In the genomic region with DNA sequence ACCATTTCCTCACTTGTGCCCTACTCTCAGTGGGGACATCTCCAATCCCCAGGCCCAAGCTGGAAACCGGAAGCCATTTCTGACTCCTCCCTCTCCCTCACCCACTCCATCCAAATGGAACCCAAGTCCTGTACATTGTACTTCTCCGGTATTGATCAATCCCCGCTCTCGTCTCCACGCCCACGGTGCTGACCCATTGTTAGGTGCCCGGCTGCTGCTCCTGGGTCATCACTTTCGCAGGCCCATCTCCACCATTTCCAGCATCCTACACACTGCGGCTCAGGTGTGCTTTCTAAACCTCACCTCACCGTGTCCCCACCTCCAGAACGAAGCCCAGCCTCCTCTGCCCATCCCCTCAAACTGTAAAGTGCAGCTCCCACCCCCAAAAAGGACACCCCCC, we compare ENCODE assay signal across 3 cellular contexts. TPM values are rescaled to one million over a fixed set of nuclear protein-coding genes. Genes with fewer than 3 reads are reported as not detected.
"Had no signal": no experiment of that assay in that cellular context is flagged by ENCODE, and none has a peak within 500 bp of the region (broad histone marks: within the 10 kb centered on the region; RNA-seq: fewer than 3 reads in every experiment).

No MANE protein-coding gene starts in this region.

RNA-seq across cellular contexts. Expression of a gene that starts 19.0 kb away (rescaled TPM):
- total RNA-seq: LHCN-M2, PC-3, SJSA1 had no signal
